22 cellular contexts compared by ENCODE assay signal in genomic region chr5:38118080-38118479, GRCh38.
"Had no signal": no experiment of that assay in that cellular context is flagged by ENCODE, and none has a peak within 500 bp of the region (broad histone marks: within the 10 kb centered on the region; RNA-seq: fewer than 3 reads in every experiment).

No MANE protein-coding gene starts in this region.

- H3K9ac ChIP-seq: SK-N-SH had no signal

- DNase-seq: IMR-90, Karpas-422, KG1, MG63, NCI-H1092, NCI-H1105 treated with DMSO at 0.1 percent for 48 hours, NCI-H1417 treated with DMSO at 0.1 percent for 48 hours, NCI-H146, NCI-H1694 treated with DMSO at 0.1 percent for 48 hours, NCI-H1930, NCI-H2081, NCI-H2107, NCI-H226, NCI-H446, NCI-H510A, NCI-H524 treated with DMSO at 0.1 percent for 48 hours, NCI-H69, NCI-H774, RPMI8226, SHP77, SK-N-SH had no signal

- H3K27ac ChIP-seq: HL-60 had no signal

- H3K4me2 ChIP-seq: SK-N-SH had no signal

- H3K36me3 ChIP-seq: MG63 had no signal

- H3K9me3 ChIP-seq: MG63, SK-N-SH had no signal

- H3K4me3 ChIP-seq: MG63 had no signal

- H3K27me3 ChIP-seq: MG63 had no signal

- H3K9me2 ChIP-seq: SK-N-SH had no signal
